8 cellular contexts compared by ENCODE assay signal in genomic region chr3:150414273-150414672, GRCh38. TPM values are rescaled to one million over a fixed set of nuclear protein-coding genes. Genes with fewer than 3 reads are reported as not detected.
DNase-seq lines count a peak whose midpoint lies in the region; ATAC-seq, FAIRE-seq and TF ChIP-seq lines count a peak whose summit lies in the region.

No MANE protein-coding gene starts in this region.

- CTCF ChIA-PET in endothelial cell of umbilical vein (lab: Charles Lee): interaction anchor here (0.8 to 10.0 kb wide), 8 partner anchors 15 to 187 kb away, joined by 3 to 219 read pairs (median 5); no protein-coding TSS in a partner anchor

- H3K79me2 ChIP-seq in endothelial cell of umbilical vein (ENCODE audit: control insufficient read depth, insufficient read depth, low read length): peaks cover 100% of the 10 kb centered on the region

- peak overlapping the region; percentile 97 for H3K4me3 ChIP-seq in GM06990 (replicated peaks; ENCODE audit: low read depth, low read length)
- H3K4me3 ChIP-seq in endothelial cell of umbilical vein (replicated peaks in 1 of 3; ENCODE audit: insufficient read depth in 1 of 3, low read depth in 1 of 3, low read length in 3 of 3): peak overlapping the region; percentile 5 to 99 (median 6)

- H3K27ac ChIP-seq in endothelial cell of umbilical vein (ENCODE audit: insufficient read depth, low read depth, low read length): no peak overlapping the region

- peaks cover 51% of the 10 kb centered on the region for H3K4me1 ChIP-seq in endothelial cell of umbilical vein (ENCODE audit: control insufficient read depth, extremely low read depth, insufficient read depth, low read length)

- peak overlapping the region; percentile 96 for H3K9ac ChIP-seq in endothelial cell of umbilical vein (replicated peaks; ENCODE audit: extremely low read depth, insufficient read depth, low read length)

- intact Hi-C loops in endothelial cell of umbilical vein (cut with micrococcal nuclease): loop anchor here (1.0 to 10.0 kb wide), 2 partner anchors 128 to 351 kb away; partner anchors contain the start of gene SIAH2

- H3K27me3 ChIP-seq in GM06990 (replicated peaks; ENCODE audit: control insufficient read depth, insufficient read depth, low read length): no peaks in the 10 kb centered on the region
- H3K27me3 ChIP-seq in endothelial cell of umbilical vein (ENCODE audit: control insufficient read depth in 2 of 2, insufficient read depth in 2 of 2, low read length in 2 of 2): no peaks in the 10 kb centered on the region

- peaks cover 31% of the 10 kb centered on the region for H4K20me1 ChIP-seq in endothelial cell of umbilical vein (replicated peaks; ENCODE audit: control insufficient read depth, extremely low read depth, insufficient read depth, low read length)

- BruUV-seq in endothelial cell of umbilical vein (replicated peaks; lab: Mats Ljungman, UMichigan): no TSS peak

- no peak for TF ChIP-seq POLR2A in endothelial cell of umbilical vein (IDR thresholded peaks at IDR 0.05; ENCODE audit: low read depth, low read length)

- no peak for TF ChIP-seq CTCF in GM06990 (IDR thresholded peaks at IDR 0.05; ENCODE audit: insufficient read depth, low read length, poor library complexity, severe bottlenecking)
- no peak for TF ChIP-seq CTCF in endothelial cell of umbilical vein (IDR thresholded peaks at IDR 0.05; ENCODE audit: extremely low read depth in 1 of 2, insufficient read depth in 1 of 2, low read depth in 1 of 2, low read length in 2 of 2)

- H3K9me1 ChIP-seq in endothelial cell of umbilical vein (replicated peaks; ENCODE audit: control insufficient read depth, extremely low read depth, insufficient read depth, low read length): no peaks in the 10 kb centered on the region

- H3K36me3 ChIP-seq in GM06990 (ENCODE audit: control insufficient read depth, insufficient read depth, low read length): no peaks in the 10 kb centered on the region; the same call in 1 of the 2 replicates
- peaks cover 0 to 6% of the 10 kb centered on the region in 2 experiments for H3K36me3 ChIP-seq in endothelial cell of umbilical vein (ENCODE audit: control insufficient read depth in 2 of 2, extremely low read depth in 1 of 2, insufficient read depth in 2 of 2, low read length in 2 of 2)

- dilution Hi-C loops in endothelial cell of umbilical vein (cut with MboI; ENCODE audit: extremely low pct_ligation_motif_present, low sequenced_read_pairs): loop anchor here (25.0 kb wide), 1 partner anchor 177 kb away; no protein-coding TSS in a partner anchor

- H2AFZ ChIP-seq in endothelial cell of umbilical vein (ENCODE audit: low read depth, low read length): no peak overlapping the region

- POLR2A ChIA-PET in endothelial cell of umbilical vein (lab: Charles Lee): interaction anchor here (1.0 kb wide), 1 partner anchor 42 kb away, joined by 3 read pairs; no protein-coding TSS in a partner anchor

- H3K9me3 ChIP-seq in endothelial cell of umbilical vein (replicated peaks; ENCODE audit: control insufficient read depth, insufficient read depth, low read length): no peaks in the 10 kb centered on the region

- FAIRE-seq in RCC 7860 (lab: Jason Lieb, UNC) (peak; percentile 79), endothelial cell of umbilical vein (lab: Jason Lieb, UNC) (peak; percentile 80)

- ATAC-seq in HG03135 (IDR thresholded peaks at IDR 0.05; ENCODE audit: unreplicated experiment) (no peak), GM21367 (IDR thresholded peaks at IDR 0.05; ENCODE audit: unreplicated experiment) (no peak), HG03521 (IDR thresholded peaks at IDR 0.05; ENCODE audit: unreplicated experiment) (no peak)

- DNase-seq in GM06990 (ENCODE audit: extremely low read depth, insufficient read length) (no peak), RCC 7860 (ENCODE audit: low spot score) (peak; percentile 48), endothelial cell of umbilical vein (ENCODE audit: low read depth, low spot score) (peak; percentile 59), nucleus accumbens (lab: John Stamatoyannopoulos, UW) (peak in 39 of 56 donors; percentile 0 to 53 (median 25)), SKM-1 (lab: John Stamatoyannopoulos, UW; ENCODE audit: unreplicated experiment) (no peak)

- H3K4me2 ChIP-seq in endothelial cell of umbilical vein (ENCODE audit: insufficient read depth, low read length): peak overlapping the region; percentile 99

TF ChIP-seq in endothelial cell of umbilical vein, 7 proteins besides CTCF, POLR2A, EP300 and RAD21:
- TF ChIP-seq EZH2 (IDR thresholded peaks at IDR 0.05; ENCODE audit: borderline replicate concordance, low read depth, low read length, severe bottlenecking) (no peak), FOS (IDR thresholded peaks at IDR 0.05; ENCODE audit: borderline replicate concordance, insufficient read depth, low read length) (no peak), JUN (IDR thresholded peaks at IDR 0.05; ENCODE audit: borderline replicate concordance, insufficient read depth, insufficient read length, low read depth) (no peak), GATA2 (IDR thresholded peaks at IDR 0.05; ENCODE audit: insufficient read depth, insufficient read length, low read depth, low read length) (no peak), POLR2AphosphoS5 (IDR thresholded peaks at IDR 0.05; ENCODE audit: insufficient read depth, low read depth, low read length) (no peak), MYC (IDR thresholded peaks at IDR 0.05; ENCODE audit: low read depth, low read length) (no peak)
- TF ChIP-seq, protein P1, sequence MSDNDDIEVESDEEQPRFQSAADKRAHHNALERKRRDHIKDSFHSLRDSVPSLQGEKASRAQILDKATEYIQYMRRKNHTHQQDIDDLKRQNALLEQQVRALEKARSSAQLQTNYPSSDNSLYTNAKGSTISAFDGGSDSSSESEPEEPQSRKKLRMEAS (IDR thresholded peaks at IDR 0.05; ENCODE audit: insufficient read depth, insufficient read length): no peak

RNA-seq across cellular contexts. Expression of gene TSC22D2, which starts 6.2 kb away (rescaled TPM):
- 43.9 and 50.9 TPM in 2 replicates for total RNA-seq in endothelial cell of umbilical vein
- polyA plus RNA-seq in endothelial cell of umbilical vein: 5.9 and 7.6 TPM in 2 replicates
- polyA plus RNA-seq in endothelial cell of umbilical vein (2011; cell fraction: cytosol; rRNA removed): 11.3 and 11.7 TPM in 2 replicates
- polyA plus RNA-seq in endothelial cell of umbilical vein (2011; cell fraction: nucleus; rRNA removed): 45.7 and 53.1 TPM in 2 replicates
- 22.3 and 30.9 TPM in 2 replicates for polyA plus RNA-seq in endothelial cell of umbilical vein (2012)
- polyA minus RNA-seq in endothelial cell of umbilical vein: 23.5 and 31.4 TPM in 2 replicates
- 22.4 TPM for polyA minus RNA-seq in endothelial cell of umbilical vein (2011; cell fraction: cytosol; rRNA and poly(A)+ RNA removed)
- polyA minus RNA-seq in endothelial cell of umbilical vein (2011; cell fraction: nucleus; rRNA and poly(A)+ RNA removed): 135 and 141 TPM in 2 replicates

Comparison
In these comparisons a context has a peak if more than half of its experiments do, and no peak if none do; other contexts are left out.
1. DNase-seq: peak in RCC 7860 (single experiment), endothelial cell of umbilical vein (single experiment) and nucleus accumbens (39 of 56); none in GM06990 (single experiment) and SKM-1 (single experiment).